8 cellular contexts compared by ENCODE assay signal in genomic region chr15:98727115-98728040, GRCh38.
DNase-seq lines count a peak whose midpoint lies in the region; ATAC-seq, FAIRE-seq and TF ChIP-seq lines count a peak whose summit lies in the region.

No MANE protein-coding gene starts in this region.

- H3K36me3 ChIP-seq in HAP-1 (replicated peaks) = no peaks in the 10 kb centered on the region
- no peaks in the 10 kb centered on the region for H3K36me3 ChIP-seq in iPS-18a (ENCODE audit: control insufficient read depth, low read depth, low read length)
- no peaks in the 10 kb centered on the region for H3K36me3 ChIP-seq in small intestine (ENCODE audit: control insufficient read depth in 2 of 2, insufficient read depth in 2 of 2, low read length in 2 of 2)

- no peaks in the 10 kb centered on the region for H3K27me3 Mint-ChIP-seq in brain

- peaks cover 0 to 3% (median 0%) of the 10 kb centered on the region in 5 experiments for H3K9me3 Mint-ChIP-seq in brain

- H3K4me1 ChIP-seq in HAP-1 = peaks cover 50% of the 10 kb centered on the region
- H3K4me1 ChIP-seq in iPS-18a (ENCODE audit: control insufficient read depth, low read depth, low read length) = peaks cover 40% of the 10 kb centered on the region
- H3K4me1 ChIP-seq in small intestine (ENCODE audit: control insufficient read depth in 2 of 2, insufficient read depth in 1 of 2, low read depth in 1 of 2, low read length in 1 of 2) = peaks cover 2 to 19% of the 10 kb centered on the region in 2 donors

- ATAC-seq in GM18861 (IDR thresholded peaks at IDR 0.05; ENCODE audit: unreplicated experiment) = no peak

- WGBS in small intestine, 3 donors = 20 to 34% (median 34%) methylated on average over 20 of the region's 20 CpGs

- no peak for TF ChIP-seq CTCF in brain (conservative IDR thresholded peaks at IDR 0.05)

- no peaks in the 10 kb centered on the region for H3K27me3 ChIP-seq in HAP-1 (ENCODE audit: low read depth)
- no peaks in the 10 kb centered on the region for H3K27me3 ChIP-seq in iPS-18a (ENCODE audit: control insufficient read depth, insufficient read depth, low read length)
- H3K27me3 ChIP-seq in small intestine (ENCODE audit: control insufficient read depth in 2 of 2, insufficient read depth in 2 of 2, low read length in 2 of 2) = no peaks in the 10 kb centered on the region

- in situ Hi-C loops in HAP-1 (cut with MboI; ENCODE audit: low sequenced_read_pairs) = no loop called here

- peak overlapping the region; percentile 32 for H3K27ac ChIP-seq in iPS-18a (ENCODE audit: low read length)
- H3K27ac ChIP-seq in small intestine (ENCODE audit: low read depth in 1 of 2, low read length in 1 of 2) = peak overlapping the region; percentile 76 to 90

- H3K4me3 Mint-ChIP-seq in brain = peak overlapping the region in 1 of 5 experiments; percentile 46

- H3K9me3 ChIP-seq in HAP-1 (no peaks in the 10 kb centered on the region), iPS-18a (ENCODE audit: control insufficient read depth, low read depth, low read length) (no peaks in the 10 kb centered on the region), small intestine (ENCODE audit: control insufficient read depth, low read depth) (no peaks in the 10 kb centered on the region)

- H3K9ac ChIP-seq in iPS-18a (ENCODE audit: low read length) = no peak overlapping the region

- peaks cover 14% of the 10 kb centered on the region for H3K4me1 Mint-ChIP-seq in brain

- no peak for FAIRE-seq in small intestine (lab: Jason Lieb, UNC)

- H3K4me3 ChIP-seq in HAP-1 (no peak overlapping the region), iPS-18a (ENCODE audit: low read length) (no peak overlapping the region), small intestine (ENCODE audit: low read depth in 1 of 2, low read length in 2 of 2) (no peak overlapping the region)

- peaks cover 11% of the 10 kb centered on the region for H3K36me3 Mint-ChIP-seq in brain

- H3K27ac Mint-ChIP-seq in brain = peak overlapping the region in 3 of 5 experiments; percentile 71 to 87 (median 82)

- peak; percentile 13 to 76 for DNase-seq in HAP-1 (ENCODE audit: low spot score in 2 of 2)
- peak; percentile 91 for DNase-seq in small intestine
- DNase-seq in NCI-H82 (lab: John Stamatoyannopoulos, UW) = no peak
- DNase-seq in NOMO-1 (lab: John Stamatoyannopoulos, UW; ENCODE audit: unreplicated experiment in 2 of 2) = no peak
- no peak for DNase-seq in NOMO-1 treated with DMSO at 0.1 percent for 48 hours (lab: John Stamatoyannopoulos, UW; ENCODE audit: unreplicated experiment)

Comparison
In these comparisons a context has a peak if more than half of its experiments do, and no peak if none do; other contexts are left out.
1. DNase-seq: peak in HAP-1 (2 of 2) and small intestine (single experiment); none in NCI-H82 (single experiment), NOMO-1 (0 of 2) and NOMO-1 treated with DMSO at 0.1 percent for 48 hours (single experiment).